ENCODE assay signal across 1 cellular context in the genomic region with DNA sequence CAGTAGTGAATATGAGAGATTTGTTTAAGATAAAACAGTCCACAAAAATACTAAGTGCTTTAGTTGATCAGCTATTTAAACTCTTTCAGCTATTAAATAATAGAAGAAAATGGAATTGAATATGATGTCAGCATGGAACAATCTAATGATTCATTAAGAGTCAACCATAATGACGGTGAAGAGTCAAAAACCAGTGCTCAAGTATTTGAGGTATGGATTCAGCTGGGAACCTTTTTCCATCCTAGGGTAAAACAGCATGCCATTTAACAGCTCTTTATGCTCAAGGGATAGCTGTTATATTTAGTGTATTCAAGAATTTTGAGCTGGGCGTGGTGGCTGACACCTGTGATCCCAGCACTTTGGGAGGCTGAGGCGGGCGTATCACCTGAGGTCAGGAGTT.
TF ChIP-seq lines count a peak whose summit lies in the region.

No MANE protein-coding gene starts in this region.

TF ChIP-seq in SK-N-SH, 30 proteins besides CTCF, POLR2A, EP300 and RAD21 (continued from another document):
- TF ChIP-seq USF2 (IDR thresholded peaks at IDR 0.05; ENCODE audit: borderline replicate concordance, low read depth, low read length) (no peak), EZH2phosphoT487 (IDR thresholded peaks at IDR 0.05; ENCODE audit: borderline replicate concordance, low read depth) (no peak)
TF ChIP-seq in SK-N-SH: peak in this region for 0.
